ENCODE assay signal across 8 cellular contexts in genomic region chr16:23060458-23061320, GRCh38.
DNase-seq lines count a peak whose midpoint lies in the region; ATAC-seq and TF ChIP-seq lines count a peak whose summit lies in the region.

No MANE protein-coding gene starts in this region.

- ATAC-seq in HG02981 (IDR thresholded peaks at IDR 0.05; ENCODE audit: unreplicated experiment), result no peak

- peak; percentile 81 for TF ChIP-seq CTCF in HFF-Myc (IDR thresholded peaks at IDR 0.05; ENCODE audit: low read depth, low read length, missing control alignments)

- no peak overlapping the region for H3K4me3 ChIP-seq in HFF-Myc (replicated peaks; ENCODE audit: low read depth, low read length)

- DNase-seq in CD1c-positive myeloid dendritic cell (ENCODE audit: extremely low spot score) (peak; percentile 66), HFF-Myc (ENCODE audit: extremely low read depth, low read depth) (peak; percentile 39), NCI-H748 (lab: John Stamatoyannopoulos, UW; ENCODE audit: unreplicated experiment) (peak; percentile 67), medulla oblongata (ENCODE audit: extremely low spot score) (peak; percentile 93)
- peak; percentile 66 to 72 for DNase-seq in activated CD4-positive, alpha-beta T cell treated with anti-CD3 and anti-CD28 coated beads, Interleukin-2, amount 50 U/mL, for 48 hours
- DNase-seq in effector CD4-positive, alpha-beta T cell, result peak; percentile 47
- peak; percentile 7 to 51 for DNase-seq in stimulated activated CD8-positive, alpha-beta memory T cell treated with anti-CD3 and anti-CD28 coated beads, Interleukin-2, amount 100 ng/mL, for 48 hours (ENCODE audit: low read depth in 2 of 2)

Comparison
In these comparisons a context has a peak if more than half of its experiments do, and no peak if none do; other contexts are left out.
1. DNase-seq: peak in every context shown above with its lines; median percentile 93 in medulla oblongata; 69 in activated CD4-positive, alpha-beta T cell treated with anti-CD3 and anti-CD28 coated beads, Interleukin-2, amount 50 U/mL, for 48 hours; 67 in NCI-H748; 66 in CD1c-positive myeloid dendritic cell; 47 in effector CD4-positive, alpha-beta T cell; 39 in HFF-Myc; 29 in stimulated activated CD8-positive, alpha-beta memory T cell treated with anti-CD3 and anti-CD28 coated beads, Interleukin-2, amount 100 ng/mL, for 48 hours.